Comparison of ENCODE assay signal across 12 cellular contexts in the genomic region with DNA sequence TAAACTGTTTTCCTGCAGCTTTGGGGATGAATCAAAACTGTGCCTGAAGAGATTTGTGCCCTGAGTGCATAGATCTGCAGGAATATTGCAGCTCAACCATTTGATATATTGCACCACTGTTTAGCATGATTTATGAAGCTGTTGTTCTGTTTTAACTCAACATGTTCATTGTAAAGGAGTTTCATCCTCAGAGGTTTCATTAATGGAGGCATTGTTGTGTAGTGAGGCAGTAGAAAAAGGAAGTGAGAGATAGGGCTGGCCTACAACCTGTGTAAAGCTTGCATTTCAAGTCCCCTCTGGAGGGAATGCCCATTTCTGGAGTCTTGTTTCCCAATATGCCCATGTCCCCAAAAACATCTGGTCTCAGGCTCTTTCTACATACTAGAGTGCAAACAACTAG.
DNase-seq lines count a peak whose midpoint lies in the region; ATAC-seq and TF ChIP-seq lines count a peak whose summit lies in the region.
"Had no signal": no experiment of that assay in that cellular context is flagged by ENCODE, and none has a peak within 500 bp of the region (broad histone marks: within the 10 kb centered on the region; RNA-seq: fewer than 3 reads in every experiment).

No MANE protein-coding gene starts in this region.

- no peaks in the 10 kb centered on the region for H3K79me2 ChIP-seq in OCI-LY3 (ENCODE audit: low read length)
- no peaks in the 10 kb centered on the region for H3K79me2 ChIP-seq in smooth muscle cell (ENCODE audit: low read depth)

- peak overlapping the region; percentile 40; the same call in 1 of the 2 replicates for H3K9ac ChIP-seq in OCI-LY3 (ENCODE audit: low read length)
- no peak overlapping the region for H3K9ac ChIP-seq in smooth muscle cell (ENCODE audit: low read depth)

- H2AFZ ChIP-seq in OCI-LY3 (ENCODE audit: low read depth, low read length) (no peak overlapping the region), smooth muscle cell (ENCODE audit: low read depth) (no peak overlapping the region)

- H3K9me3 ChIP-seq in OCI-LY3 (ENCODE audit: insufficient read depth, low read length) (no peaks in the 10 kb centered on the region), stomach (no peaks in the 10 kb centered on the region), smooth muscle cell (replicated peaks; ENCODE audit: low read depth) (no peaks in the 10 kb centered on the region)

- H3K36me3 ChIP-seq in OCI-LY3 (replicated peaks; ENCODE audit: low read depth, low read length) (no peaks in the 10 kb centered on the region), stomach (no peaks in the 10 kb centered on the region), smooth muscle cell (ENCODE audit: low read depth) (no peaks in the 10 kb centered on the region)

- no peaks in the 10 kb centered on the region for H4K20me1 ChIP-seq in OCI-LY3 (ENCODE audit: insufficient read depth, low read length)
- no peaks in the 10 kb centered on the region for H4K20me1 ChIP-seq in smooth muscle cell (ENCODE audit: low read depth)

- H3F3A ChIP-seq in smooth muscle cell (ENCODE audit: low read depth) = no peaks in the 10 kb centered on the region

- ATAC-seq in GM18517 (IDR thresholded peaks at IDR 0.05; ENCODE audit: unreplicated experiment) = peak; percentile 70
- peak; percentile 69 for ATAC-seq in GM21447 (IDR thresholded peaks at IDR 0.05; ENCODE audit: unreplicated experiment)
- peak; percentile 61 for ATAC-seq in HG03097 (IDR thresholded peaks at IDR 0.05; ENCODE audit: low FRiP score, unreplicated experiment)
- ATAC-seq in sciatic nerve = no peak
- ATAC-seq: left colon, Panc1 had no signal

- DNase-seq in stomach = no peak
- no peak for DNase-seq in sciatic nerve (ENCODE audit: low spot score)
- no peak for DNase-seq in hippocampal formation (lab: John Stamatoyannopoulos, UW)
- DNase-seq in smooth muscle cell (lab: John Stamatoyannopoulos, UW; ENCODE audit: unreplicated experiment) = no peak
- DNase-seq: activated CD4-positive, alpha-beta T cell treated with anti-CD3 and anti-CD28 coated beads for 48 hours; amygdala; left colon had no signal

- intact Hi-C loops in stomach (cut with DNase I; ENCODE audit: low total_unique reads) (no loop called here), sciatic nerve (cut with DNase I) (no loop called here)

- no peak for TF ChIP-seq EP300 in stomach (IDR thresholded peaks at IDR 0.05)

- H3K27ac ChIP-seq in OCI-LY3 (ENCODE audit: low read length) (peak overlapping the region; percentile 81), stomach (no peak overlapping the region), smooth muscle cell (ENCODE audit: low read depth) (no peak overlapping the region)

- TF ChIP-seq POLR2A in stomach (IDR thresholded peaks at IDR 0.05) = no peak

- TF ChIP-seq CTCF in OCI-LY3 (IDR thresholded peaks at IDR 0.05; ENCODE audit: low read depth, low read length) = no peak
- TF ChIP-seq CTCF in stomach (IDR thresholded peaks at IDR 0.05) = no peak
- no peak for TF ChIP-seq CTCF in smooth muscle cell (IDR thresholded peaks at IDR 0.05; ENCODE audit: borderline replicate concordance, insufficient read depth, poor library complexity, severe bottlenecking)

- H3K4me1 ChIP-seq in OCI-LY3 (ENCODE audit: low read length) (peaks cover 57% of the 10 kb centered on the region), stomach (no peaks in the 10 kb centered on the region), smooth muscle cell (ENCODE audit: low read depth) (no peaks in the 10 kb centered on the region)

- 0 out of 2 replicates have a peak overlapping the region, but pooled peaks have one; percentile 2 for H3K4me3 ChIP-seq in OCI-LY3 (ENCODE audit: low read length)
- H3K4me3 ChIP-seq in stomach = no peak overlapping the region
- H3K4me3 ChIP-seq in smooth muscle cell = no peak overlapping the region

- H3K27me3 ChIP-seq in OCI-LY3 (ENCODE audit: low read depth, low read length) = no peaks in the 10 kb centered on the region
- H3K27me3 ChIP-seq in stomach = no peaks in the 10 kb centered on the region
- H3K27me3 ChIP-seq in smooth muscle cell (ENCODE audit: low read depth) = no peaks in the 10 kb centered on the region

- H3K4me2 ChIP-seq in OCI-LY3 (ENCODE audit: low read length) (peak overlapping the region; percentile 64), smooth muscle cell (no peak overlapping the region)
